ENCODE assay signal across 2 cellular contexts in the genomic region with DNA sequence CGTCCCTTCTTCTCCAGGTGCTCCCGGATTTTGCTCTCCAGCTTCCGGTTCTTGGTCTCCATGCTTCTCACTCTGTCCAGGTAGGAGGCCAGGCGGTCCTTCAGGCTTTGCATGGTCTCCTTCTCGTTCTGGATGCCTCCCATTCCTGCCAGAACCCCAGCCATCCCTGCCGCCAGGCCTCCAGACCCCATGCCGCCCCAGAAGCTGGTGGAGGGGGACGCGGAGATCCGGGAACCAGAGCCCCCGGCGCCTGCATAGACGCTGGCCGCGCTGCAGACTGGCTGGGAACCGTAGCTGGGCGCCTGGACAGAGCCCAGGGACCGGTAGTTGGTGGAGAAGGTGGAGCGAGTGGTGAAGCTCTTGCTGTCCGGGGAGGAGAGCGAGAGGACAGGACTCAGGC. TPM values are rescaled to one million over a fixed set of nuclear protein-coding genes. Genes with fewer than 3 reads are reported as not detected.
"Had no signal": no experiment of that assay in that cellular context is flagged by ENCODE, and none has a peak within 500 bp of the region (broad histone marks: within the 10 kb centered on the region; RNA-seq: fewer than 3 reads in every experiment).

No MANE protein-coding gene starts in this region.

RNA-seq across cellular contexts. Expression of a gene that starts 35.1 kb away (rescaled TPM):
- total RNA-seq: G401, GM12878 had no signal
